ENCODE assay signal across 10 cellular contexts in genomic region chr1:53899206-53899628, GRCh38. TPM values are rescaled to one million over a fixed set of nuclear protein-coding genes. Genes with fewer than 3 reads are reported as not detected.
DNase-seq lines count a peak whose midpoint lies in the region; ATAC-seq and TF ChIP-seq lines count a peak whose summit lies in the region.
"Had no signal": no experiment of that assay in that cellular context is flagged by ENCODE, and none has a peak within 500 bp of the region (broad histone marks: within the 10 kb centered on the region; RNA-seq: fewer than 3 reads in every experiment).

No MANE protein-coding gene starts in this region.

- H3K4me3 ChIP-seq in naive thymus-derived CD4-positive, alpha-beta T cell (ENCODE audit: low read length): no peak overlapping the region
- H3K4me3 ChIP-seq: SJSA1 had no signal

- peaks cover 13% of the 10 kb centered on the region for H3K4me1 Mint-ChIP-seq in Calu3 (ENCODE audit: low read depth, unreplicated experiment)
- H3K4me1 Mint-ChIP-seq in naive thymus-derived CD4-positive, alpha-beta T cell: peaks cover 0 to 11% (median 0%) of the 10 kb centered on the region in 7 donors

- H3K36me3 Mint-ChIP-seq in Calu3 (ENCODE audit: insufficient read depth, unreplicated experiment): no peaks in the 10 kb centered on the region
- peaks cover 0 to 3% (median 0%) of the 10 kb centered on the region in 5 donors for H3K36me3 Mint-ChIP-seq in naive thymus-derived CD4-positive, alpha-beta T cell

- H3K9me3 ChIP-seq in naive thymus-derived CD4-positive, alpha-beta T cell (ENCODE audit: control insufficient read depth in 2 of 3, low read length in 3 of 3): no peaks in the 10 kb centered on the region
- H3K9me3 ChIP-seq: SJSA1 had no signal

- BruUV-seq in Calu3 (replicated peaks; lab: Mats Ljungman, UMichigan): no TSS peak

- DNase-seq in Calu3 (peak; percentile 49), amniotic epithelial cell (ENCODE audit: low read depth) (peak; percentile 95), midbrain (lab: John Stamatoyannopoulos, UW) (peak; percentile 43)
- DNase-seq in naive thymus-derived CD4-positive, alpha-beta T cell: no peak
- DNase-seq in activated CD4-positive, alpha-beta T cell treated with anti-CD3 and anti-CD28 coated beads, Interleukin-2, amount 50 U/mL, for 4 hours: no peak
- DNase-seq: NCI-H1436; stimulated activated CD4-positive, alpha-beta T cell treated with anti-CD3 and anti-CD28 coated beads, Interleukin-2, amount 100 ng/mL, for 24 hours had no signal

- H3K9me3 Mint-ChIP-seq in Calu3 (ENCODE audit: low read depth, unreplicated experiment): no peaks in the 10 kb centered on the region
- no peaks in the 10 kb centered on the region for H3K9me3 Mint-ChIP-seq in naive thymus-derived CD4-positive, alpha-beta T cell

- H3K4me3 Mint-ChIP-seq in Calu3 (ENCODE audit: low read depth, unreplicated experiment): no peak overlapping the region
- no peak overlapping the region for H3K4me3 Mint-ChIP-seq in naive thymus-derived CD4-positive, alpha-beta T cell

- no peak overlapping the region for H3K27ac Mint-ChIP-seq in Calu3 (ENCODE audit: unreplicated experiment)
- H3K27ac Mint-ChIP-seq in naive thymus-derived CD4-positive, alpha-beta T cell: no peak overlapping the region

- no peak overlapping the region for H3K27ac ChIP-seq in naive thymus-derived CD4-positive, alpha-beta T cell (ENCODE audit: low read depth, low read length)
- H3K27ac ChIP-seq: SJSA1 had no signal

- CTCF ChIA-PET in Calu3 (lab: Charles Lee): interaction anchor here (0.6 to 2.4 kb wide), 6 partner anchors 8 to 153 kb away, joined by 3 to 9 read pairs (median 3); partner anchors contain the start of gene IFT25
- CTCF ChIA-PET in naive thymus-derived CD4-positive, alpha-beta T cell (lab: Charles Lee): interaction anchor here (0.5 kb wide), 1 partner anchor 282 kb away, joined by 3 read pairs; no protein-coding TSS in a partner anchor

- no peaks in the 10 kb centered on the region for H3K36me3 ChIP-seq in naive thymus-derived CD4-positive, alpha-beta T cell (ENCODE audit: control insufficient read depth in 2 of 3, insufficient read depth in 3 of 3, low read length in 3 of 3)
- H3K36me3 ChIP-seq: SJSA1 had no signal

- intact Hi-C loops in Calu3 (cut with micrococcal nuclease; ENCODE audit: unreplicated experiment): no loop called here
- intact Hi-C loops in naive thymus-derived CD4-positive, alpha-beta T cell (cut with micrococcal nuclease): no loop called here

- no peaks in the 10 kb centered on the region for H3K27me3 ChIP-seq in naive thymus-derived CD4-positive, alpha-beta T cell (ENCODE audit: control insufficient read depth in 2 of 2, insufficient read depth in 2 of 2, low read length in 2 of 2)
- H3K27me3 ChIP-seq: SJSA1 had no signal

- H3K4me1 ChIP-seq in naive thymus-derived CD4-positive, alpha-beta T cell (ENCODE audit: control insufficient read depth in 2 of 2, insufficient read depth in 2 of 2, low read length in 2 of 2): no peaks in the 10 kb centered on the region

- ATAC-seq in naive thymus-derived CD4-positive, alpha-beta T cell: no peak
- ATAC-seq in GM19463 (IDR thresholded peaks at IDR 0.05; ENCODE audit: unreplicated experiment): no peak

- no peak for TF ChIP-seq CTCF in Calu3 (IDR thresholded peaks at IDR 0.05; ENCODE audit: unreplicated experiment)

- H3K27me3 Mint-ChIP-seq in Calu3 (ENCODE audit: unreplicated experiment): peaks cover 16% of the 10 kb centered on the region
- peaks cover 2 to 14% (median 7%) of the 10 kb centered on the region in 5 donors for H3K27me3 Mint-ChIP-seq in naive thymus-derived CD4-positive, alpha-beta T cell

- POLR2A ChIA-PET in naive thymus-derived CD4-positive, alpha-beta T cell (lab: Charles Lee): no interaction called here

RNA-seq across cellular contexts. Expression of gene DIO1, which starts 5.2 kb away (rescaled TPM):
- not detected in 2 replicates for total RNA-seq in Calu3 (2022)
- not detected for total RNA-seq in naive thymus-derived CD4-positive, alpha-beta T cell
- not detected for polyA plus RNA-seq in naive thymus-derived CD4-positive, alpha-beta T cell
- total RNA-seq: lower leg skin, SJSA1 had no signal

RNA-seq across cellular contexts. Expression of gene YIPF1, which starts 9.6 kb away (rescaled TPM):
- total RNA-seq in Calu3 (2022): 15.2 and 18.2 TPM in 2 replicates
- 10 to 100 TPM; 10.5 to 18.0 (median 16.3) TPM for total RNA-seq in naive thymus-derived CD4-positive, alpha-beta T cell
- 10 to 100 TPM; 20.6 to 27.4 TPM for polyA plus RNA-seq in naive thymus-derived CD4-positive, alpha-beta T cell

RNA-seq across cellular contexts. Expression of gene IFT25, which starts 46.3 kb away (rescaled TPM):
- 25.8 and 30.0 TPM in 2 replicates for total RNA-seq in Calu3 (2022)
- 10 to 100 TPM; 17.5 to 59.9 (median 41.3) TPM for total RNA-seq in naive thymus-derived CD4-positive, alpha-beta T cell
- 10 to 100 TPM; 38.0 to 53.7 TPM for polyA plus RNA-seq in naive thymus-derived CD4-positive, alpha-beta T cell

RNA-seq across cellular contexts. Expression of gene LRRC42, which starts 46.9 kb away (rescaled TPM):
- 23.8 and 24.9 TPM in 2 replicates for total RNA-seq in Calu3 (2022)
- 10 to 100 TPM in 1 of 5 experiments, 1 to 10 TPM in 4; 6.2 to 20.3 (median 7.8) TPM for total RNA-seq in naive thymus-derived CD4-positive, alpha-beta T cell
- 10 to 100 TPM in 1 of 2 donors, 1 to 10 TPM in 1; 7.7 to 13.8 TPM for polyA plus RNA-seq in naive thymus-derived CD4-positive, alpha-beta T cell

Comparison
In these comparisons a context has a peak if more than half of its experiments do, and no peak if none do; other contexts are left out.
1. DNase-seq: peak in Calu3 (single experiment), amniotic epithelial cell (single experiment) and midbrain (single experiment); none in naive thymus-derived CD4-positive, alpha-beta T cell (0 of 9) and activated CD4-positive, alpha-beta T cell treated with anti-CD3 and anti-CD28 coated beads, Interleukin-2, amount 50 U/mL, for 4 hours (0 of 2).